In genomic region chr10:101225846-101226361, GRCh38 we compare ENCODE assay signal across 15 cellular contexts. TPM values are rescaled to one million over a fixed set of nuclear protein-coding genes. Genes with fewer than 3 reads are reported as not detected.
DNase-seq lines count a peak whose midpoint lies in the region; ATAC-seq and TF ChIP-seq lines count a peak whose summit lies in the region.
"Had no signal": no experiment of that assay in that cellular context is flagged by ENCODE, and none has a peak within 500 bp of the region (broad histone marks: within the 10 kb centered on the region; RNA-seq: fewer than 3 reads in every experiment).

No MANE protein-coding gene starts in this region.

- H3K27me3 Mint-ChIP-seq in activated CD4-positive, alpha-beta T cell treated with anti-CD3 and anti-CD28 coated beads, Interleukin-2, amount 10 ng/mL, durations not matched to agents 7 days and 5 days, result peaks cover 73% of the 10 kb centered on the region
- H3K27me3 Mint-ChIP-seq in activated B cell treated with CpG ODN at 0.5 μM for 24 hours (peaks cover 60% of the 10 kb centered on the region), immature natural killer cell (ENCODE audit: low read depth in 3 of 3) (peaks cover 34 to 47% (median 34%) of the 10 kb centered on the region in 3 donors)

- peak overlapping the region; percentile 74 to 83 (median 82) for H3K4me3 ChIP-seq in skeletal muscle tissue (ENCODE audit: low read length in 3 of 3)
- no peak overlapping the region for H3K4me3 ChIP-seq in body of pancreas

- CTCF ChIA-PET in activated CD4-positive, alpha-beta T cell treated with anti-CD3 and anti-CD28 coated beads, Interleukin-2, amount 10 ng/mL, durations not matched to agents 7 days and 5 days (lab: Charles Lee), result no interaction called here
- CTCF ChIA-PET in activated B cell treated with CpG ODN at 0.5 μM for 24 hours (lab: Charles Lee), result interaction anchor here (1.9 kb wide), 1 partner anchor 11 kb away, joined by 13 read pairs; no protein-coding TSS in a partner anchor

- 21 to 30% methylated on average over 12 to 22 of the region's 22 CpGs for WGBS in body of pancreas, 2 donors

- H3K9me3 ChIP-seq in skeletal muscle tissue (ENCODE audit: control insufficient read depth in 3 of 3, low read length in 3 of 3) (no peaks in the 10 kb centered on the region), body of pancreas (no peaks in the 10 kb centered on the region)

- peak overlapping the region; percentile 34 for H3K4me3 Mint-ChIP-seq in activated CD4-positive, alpha-beta T cell treated with anti-CD3 and anti-CD28 coated beads, Interleukin-2, amount 10 ng/mL, durations not matched to agents 7 days and 5 days
- H3K4me3 Mint-ChIP-seq in activated B cell treated with CpG ODN at 0.5 μM for 24 hours (peak overlapping the region; percentile 76), immature natural killer cell (peak overlapping the region; percentile 75 to 84 (median 81))

- ATAC-seq in activated B cell treated with CpG ODN at 0.5 μM for 24 hours (ENCODE audit: low read depth) (no peak), body of pancreas (no peak), HG02981 (IDR thresholded peaks at IDR 0.05; ENCODE audit: unreplicated experiment) (no peak)

- no peak for DNase-seq in activated CD4-positive, alpha-beta T cell treated with anti-CD3 and anti-CD28 coated beads, Interleukin-2, amount 10 ng/mL, durations not matched to agents 7 days and 5 days
- DNase-seq in activated CD4-positive, alpha-beta T cell treated with anti-CD3 and anti-CD28 coated beads for 4 hours, result no peak
- DNase-seq in activated B cell treated with CpG ODN at 0.5 μM for 24 hours (no peak), immature natural killer cell (no peak), body of pancreas (no peak), HT-29 (ENCODE audit: low spot score) (no peak)
- DNase-seq: ACHN; dermis blood vessel endothelial cell; foreskin fibroblast; islet precursor cell; NCI-H2081; stimulated activated CD4-positive, alpha-beta T cell treated with anti-CD3 and anti-CD28 coated beads, Interleukin-12 subunit alpha, Interleukin-12 subunit beta, amount 100 ng/mL, for 4 hours had no signal

- H3K27ac Mint-ChIP-seq in activated CD4-positive, alpha-beta T cell treated with anti-CD3 and anti-CD28 coated beads, Interleukin-2, amount 10 ng/mL, durations not matched to agents 7 days and 5 days, result peak overlapping the region; percentile 72
- H3K27ac Mint-ChIP-seq in activated B cell treated with CpG ODN at 0.5 μM for 24 hours (peak overlapping the region; percentile 27), immature natural killer cell (no peak overlapping the region)

- no peak for TF ChIP-seq POLR2A in body of pancreas (IDR thresholded peaks at IDR 0.05)

- H3K27ac ChIP-seq in skeletal muscle tissue (ENCODE audit: low read depth, low read length), result peak overlapping the region; percentile 92
- no peak overlapping the region for H3K27ac ChIP-seq in body of pancreas

- H3K36me3 ChIP-seq in skeletal muscle tissue (ENCODE audit: control insufficient read depth in 3 of 3, insufficient read depth in 3 of 3, low read length in 3 of 3) (no peaks in the 10 kb centered on the region), body of pancreas (replicated peaks in 1 of 2; ENCODE audit: insufficient read depth in 1 of 2, low read depth in 2 of 2) (no peaks in the 10 kb centered on the region)

- POLR2A ChIA-PET in activated CD4-positive, alpha-beta T cell treated with anti-CD3 and anti-CD28 coated beads, Interleukin-2, amount 10 ng/mL, durations not matched to agents 7 days and 5 days (lab: Charles Lee), result no interaction called here
- POLR2A ChIA-PET in activated B cell treated with CpG ODN at 0.5 μM for 24 hours (lab: Charles Lee), result interaction anchor here (1.2 kb wide), 1 partner anchor 9 kb away, joined by 3 read pairs; no protein-coding TSS in a partner anchor

- peaks cover 7% of the 10 kb centered on the region for H3K36me3 Mint-ChIP-seq in activated CD4-positive, alpha-beta T cell treated with anti-CD3 and anti-CD28 coated beads, Interleukin-2, amount 10 ng/mL, durations not matched to agents 7 days and 5 days (ENCODE audit: low read depth)
- no peaks in the 10 kb centered on the region for H3K36me3 Mint-ChIP-seq in activated B cell treated with CpG ODN at 0.5 μM for 24 hours (ENCODE audit: low read depth)
- H3K36me3 Mint-ChIP-seq in immature natural killer cell, result peaks cover 0 to 3% (median 0%) of the 10 kb centered on the region in 3 donors

- peaks cover 39% of the 10 kb centered on the region for H3K4me1 Mint-ChIP-seq in activated CD4-positive, alpha-beta T cell treated with anti-CD3 and anti-CD28 coated beads, Interleukin-2, amount 10 ng/mL, durations not matched to agents 7 days and 5 days
- H3K4me1 Mint-ChIP-seq in activated B cell treated with CpG ODN at 0.5 μM for 24 hours, result peaks cover 52% of the 10 kb centered on the region
- peaks cover 28 to 33% of the 10 kb centered on the region in 2 donors for H3K4me1 Mint-ChIP-seq in immature natural killer cell

- H3K4me1 ChIP-seq in skeletal muscle tissue (ENCODE audit: control insufficient read depth in 3 of 3, insufficient read depth in 3 of 3, low read length in 3 of 3) (peaks cover 44 to 56% (median 50%) of the 10 kb centered on the region in 3 donors), body of pancreas (peaks cover 76% of the 10 kb centered on the region)

- no peaks in the 10 kb centered on the region for H3K9me3 Mint-ChIP-seq in activated CD4-positive, alpha-beta T cell treated with anti-CD3 and anti-CD28 coated beads, Interleukin-2, amount 10 ng/mL, durations not matched to agents 7 days and 5 days
- H3K9me3 Mint-ChIP-seq in activated B cell treated with CpG ODN at 0.5 μM for 24 hours (no peaks in the 10 kb centered on the region), immature natural killer cell (peaks cover 0 to 4% (median 0%) of the 10 kb centered on the region in 6 donors)

- no peak for TF ChIP-seq CTCF in activated B cell treated with CpG ODN at 0.5 μM for 24 hours (IDR thresholded peaks at IDR 0.05)
- no peak for TF ChIP-seq CTCF in body of pancreas (IDR thresholded peaks at IDR 0.05)

- intact Hi-C loops in activated B cell treated with CpG ODN at 0.5 μM for 24 hours (cut with micrococcal nuclease), result loop anchor here (1.0 to 10.0 kb wide), 4 partner anchors 8 to 571 kb away; no protein-coding TSS in a partner anchor
- intact Hi-C loops in body of pancreas (cut with DNase I), result no loop called here

- peaks cover 54 to 80% (median 61%) of the 10 kb centered on the region in 3 donors for H3K27me3 ChIP-seq in skeletal muscle tissue (ENCODE audit: control insufficient read depth in 3 of 3, insufficient read depth in 3 of 3, low read length in 3 of 3)
- H3K27me3 ChIP-seq in body of pancreas, result peaks cover 22 to 83% of the 10 kb centered on the region in 2 donors

- H3K9ac ChIP-seq in skeletal muscle tissue (ENCODE audit: low read depth in 1 of 3, low read length in 3 of 3), result peak overlapping the region; percentile 83 to 95 (median 86)

RNA-seq across cellular contexts. Expression of gene LBX1, which starts 3.4 kb away (rescaled TPM):
- not detected for total RNA-seq in activated CD4-positive, alpha-beta T cell treated with anti-CD3 and anti-CD28 coated beads, Interleukin-2, amount 10 ng/mL, durations not matched to agents 7 days and 5 days
- total RNA-seq in activated B cell treated with CpG ODN at 0.5 μM for 24 hours (not detected in 2 replicates), skeletal muscle tissue (3.1 TPM), body of pancreas (not detected)
- polyA plus RNA-seq in immature natural killer cell, result not detected
- total RNA-seq in HT-29 (2014; rRNA removed; shearing (Covaris generic)), result not detected in 2 replicates
- total RNA-seq: dermis blood vessel endothelial cell had no signal
- polyA plus RNA-seq: adipose tissue had no signal

Comparison
In these comparisons a context has a peak if more than half of its experiments do, and no peak if none do; other contexts are left out.
1. H3K27ac Mint-ChIP-seq: peak in activated CD4-positive, alpha-beta T cell treated with anti-CD3 and anti-CD28 coated beads, Interleukin-2, amount 10 ng/mL, durations not matched to agents 7 days and 5 days (single experiment) and activated B cell treated with CpG ODN at 0.5 μM for 24 hours (single experiment); none in immature natural killer cell (0 of 6).
2. H3K4me3 ChIP-seq: peak in skeletal muscle tissue (3 of 3); none in body of pancreas (0 of 2).
3. Peak in every context shown above with its lines, with median percentiles within 50 percentile points of each other: H3K4me3 Mint-ChIP-seq.